ENCODE assay signal across 19 cellular contexts in genomic region chr21:30515681-30516080, GRCh38. TPM values are rescaled to one million over a fixed set of nuclear protein-coding genes. Genes with fewer than 3 reads are reported as not detected.
A peak's percentile ranks its signal among the peaks of the same experiment; 100 is the strongest.
DNase-seq lines count a peak whose midpoint lies in the region; ATAC-seq and TF ChIP-seq lines count a peak whose summit lies in the region.
"Had no signal": no experiment of that assay in that cellular context is flagged by ENCODE, and none has a peak within 500 bp of the region (broad histone marks: within the 10 kb centered on the region; RNA-seq: fewer than 3 reads in every experiment).

No MANE protein-coding gene starts in this region.

- intact Hi-C loops in thyroid gland (cut with DNase I) = no loop called here

- no peak for TF ChIP-seq CTCF in thyroid gland (IDR thresholded peaks at IDR 0.05)
- no peak for TF ChIP-seq CTCF in coronary artery (IDR thresholded peaks at IDR 0.05)

- peak overlapping the region; percentile 12 to 33 for H3K27ac Mint-ChIP-seq in stimulated activated naive CD8-positive, alpha-beta T cell treated with anti-CD3 and anti-CD28 coated beads, Interleukin-15, amount 100 ng/mL, for 72 hours

- 33 to 40% methylated on average over 1 of the region's 1 CpG for WGBS in thyroid gland, 2 donors

- DNase-seq in stimulated activated naive CD8-positive, alpha-beta T cell treated with anti-CD3 and anti-CD28 coated beads, Interleukin-15, amount 100 ng/mL, for 72 hours = no peak
- DNase-seq in stimulated activated naive CD8-positive, alpha-beta T cell treated with anti-CD3 and anti-CD28 coated beads, Interleukin-15, Interleukin-2, amounts not matched to agents 100 U/mL and 50 U/mL, for 24 hours = no peak
- DNase-seq in SK-MEL-5 (ENCODE audit: low read depth, low spot score) (peak; percentile 4), thyroid gland (peak; percentile 68 to 73), coronary artery (ENCODE audit: low spot score) (no peak)
- DNase-seq: C1 segment of cervical spinal cord; Caco-2; CD4-positive, alpha-beta memory T cell; DMS153; DND-41; GDM1; H7; HCEC 1CT had no signal

- no peaks in the 10 kb centered on the region for H3K9me3 ChIP-seq in thyroid gland
- H3K9me3 ChIP-seq: Caco-2 had no signal

- H3K4me1 Mint-ChIP-seq in stimulated activated naive CD8-positive, alpha-beta T cell treated with anti-CD3 and anti-CD28 coated beads, Interleukin-15, amount 100 ng/mL, for 72 hours = no peaks in the 10 kb centered on the region
- H3K4me1 Mint-ChIP-seq: CD4-positive, alpha-beta memory T cell had no signal

- no peaks in the 10 kb centered on the region for H3K27me3 Mint-ChIP-seq in stimulated activated naive CD8-positive, alpha-beta T cell treated with anti-CD3 and anti-CD28 coated beads, Interleukin-15, amount 100 ng/mL, for 72 hours
- H3K27me3 Mint-ChIP-seq: CD4-positive, alpha-beta memory T cell had no signal

- no peak overlapping the region for H3K4me3 Mint-ChIP-seq in stimulated activated naive CD8-positive, alpha-beta T cell treated with anti-CD3 and anti-CD28 coated beads, Interleukin-15, amount 100 ng/mL, for 72 hours
- H3K4me3 Mint-ChIP-seq: CD4-positive, alpha-beta memory T cell had no signal

- no peak for ATAC-seq in stimulated activated naive CD8-positive, alpha-beta T cell treated with anti-CD3 and anti-CD28 coated beads, Interleukin-15, amount 100 ng/mL, for 72 hours
- ATAC-seq in stimulated activated naive CD8-positive, alpha-beta T cell treated with anti-CD3 and anti-CD28 coated beads, Interleukin-15, Interleukin-2, amounts not matched to agents 100 U/mL and 50 U/mL, for 24 hours = no peak
- ATAC-seq in GM21390 (IDR thresholded peaks at IDR 0.05; ENCODE audit: unreplicated experiment) = no peak
- ATAC-seq: GM12878 had no signal

- no peak overlapping the region for H3K4me3 ChIP-seq in thyroid gland (replicated peaks in 1 of 3)
- H3K4me3 ChIP-seq in coronary artery = no peak overlapping the region
- H3K4me3 ChIP-seq: GM12878 had no signal

- H3K27ac ChIP-seq in thyroid gland = peak overlapping the region; percentile 35 to 63 (median 43)
- no peak overlapping the region for H3K27ac ChIP-seq in coronary artery

- H3K9me3 Mint-ChIP-seq in stimulated activated naive CD8-positive, alpha-beta T cell treated with anti-CD3 and anti-CD28 coated beads, Interleukin-15, amount 100 ng/mL, for 72 hours = peaks cover 3 to 7% of the 10 kb centered on the region in 2 donors

- in situ Hi-C loops in SK-MEL-5 (cut with HindIII; ENCODE audit: low pct_unique_long_range_greater_than_20kb, low sequenced_read_pairs) = no loop called here

- H3K4me1 ChIP-seq in thyroid gland = peaks cover 18 to 22% of the 10 kb centered on the region in 2 donors
- H3K4me1 ChIP-seq: Caco-2 had no signal

- no peak for TF ChIP-seq POLR2A in thyroid gland (IDR thresholded peaks at IDR 0.05)

- H3K36me3 ChIP-seq in thyroid gland = no peaks in the 10 kb centered on the region

- H3K27me3 ChIP-seq in thyroid gland = no peaks in the 10 kb centered on the region

RNA-seq across cellular contexts. Expression of gene KRTAP19-5, which starts 13.7 kb away (rescaled TPM):
- total RNA-seq in SK-MEL-5 (2014; rRNA removed; shearing (Covaris generic)) = not detected in 2 replicates
- polyA plus RNA-seq in SK-MEL-5 (2015; cell fraction: cytosol; rRNA removed) = not detected in 2 replicates
- not detected in 2 replicates for polyA plus RNA-seq in SK-MEL-5 (2015; cell fraction: nucleus; rRNA removed)
- not detected for total RNA-seq in thyroid gland
- total RNA-seq: A172; A673; Caco-2; CD4-positive, alpha-beta memory T cell; GM12878; H1; H7 had no signal
- polyA plus RNA-seq: BJ; CD4-positive, alpha-beta memory T cell; GM12878; H1 had no signal

RNA-seq across cellular contexts. Expression of gene KRTAP19-4, which starts 18.7 kb away (rescaled TPM):
- total RNA-seq in SK-MEL-5 (2014; rRNA removed; shearing (Covaris generic)) = not detected in 2 replicates
- polyA plus RNA-seq in SK-MEL-5 (2015; cell fraction: cytosol; rRNA removed) = not detected in 2 replicates
- not detected in 2 replicates for polyA plus RNA-seq in SK-MEL-5 (2015; cell fraction: nucleus; rRNA removed)
- total RNA-seq in thyroid gland = not detected
- total RNA-seq: A172; A673; Caco-2; CD4-positive, alpha-beta memory T cell; GM12878; H1; H7 had no signal
- polyA plus RNA-seq: BJ; CD4-positive, alpha-beta memory T cell; GM12878; H1 had no signal

RNA-seq across cellular contexts. Expression of gene KRTAP19-3, which starts 23.9 kb away (rescaled TPM):
- total RNA-seq in SK-MEL-5 (2014; rRNA removed; shearing (Covaris generic)) = not detected in 2 replicates
- not detected in 2 replicates for polyA plus RNA-seq in SK-MEL-5 (2015; cell fraction: cytosol; rRNA removed)
- not detected in 2 replicates for polyA plus RNA-seq in SK-MEL-5 (2015; cell fraction: nucleus; rRNA removed)
- not detected for total RNA-seq in thyroid gland
- total RNA-seq: A172; A673; Caco-2; CD4-positive, alpha-beta memory T cell; GM12878; H1; H7 had no signal
- polyA plus RNA-seq: BJ; CD4-positive, alpha-beta memory T cell; GM12878; H1 had no signal

RNA-seq across cellular contexts. Expression of gene KRTAP19-6, which starts 26.0 kb away (rescaled TPM):
- total RNA-seq in SK-MEL-5 (2014; rRNA removed; shearing (Covaris generic)) = not detected in 2 replicates
- not detected in 2 replicates for polyA plus RNA-seq in SK-MEL-5 (2015; cell fraction: cytosol; rRNA removed)
- polyA plus RNA-seq in SK-MEL-5 (2015; cell fraction: nucleus; rRNA removed) = not detected in 2 replicates
- not detected for total RNA-seq in thyroid gland
- total RNA-seq: A172; A673; Caco-2; CD4-positive, alpha-beta memory T cell; GM12878; H1; H7 had no signal
- polyA plus RNA-seq: BJ; CD4-positive, alpha-beta memory T cell; GM12878; H1 had no signal

RNA-seq across cellular contexts. Expression of gene KRTAP19-2, which starts 28.4 kb away (rescaled TPM):
- not detected in 2 replicates for total RNA-seq in SK-MEL-5 (2014; rRNA removed; shearing (Covaris generic))
- polyA plus RNA-seq in SK-MEL-5 (2015; cell fraction: cytosol; rRNA removed) = not detected in 2 replicates
- polyA plus RNA-seq in SK-MEL-5 (2015; cell fraction: nucleus; rRNA removed) = not detected in 2 replicates
- total RNA-seq in thyroid gland = not detected
- total RNA-seq: A172; A673; Caco-2; CD4-positive, alpha-beta memory T cell; GM12878; H1; H7 had no signal
- polyA plus RNA-seq: BJ; CD4-positive, alpha-beta memory T cell; GM12878; H1 had no signal

Comparison
In these comparisons a context has a peak if more than half of its experiments do, and no peak if none do; other contexts are left out.
1. DNase-seq: peak in SK-MEL-5 (single experiment) and thyroid gland (2 of 2); none in stimulated activated naive CD8-positive, alpha-beta T cell treated with anti-CD3 and anti-CD28 coated beads, Interleukin-15, amount 100 ng/mL, for 72 hours (0 of 2), stimulated activated naive CD8-positive, alpha-beta T cell treated with anti-CD3 and anti-CD28 coated beads, Interleukin-15, Interleukin-2, amounts not matched to agents 100 U/mL and 50 U/mL, for 24 hours (single experiment) and coronary artery (single experiment).
2. H3K27ac ChIP-seq: peak in thyroid gland (3 of 3); none in coronary artery (0 of 2).